Comparison of ENCODE assay signal across 23 cellular contexts in genomic region chr3:49972656-49973055, GRCh38. TPM values are rescaled to one million over a fixed set of nuclear protein-coding genes. Genes with fewer than 3 reads are reported as not detected.
DNase-seq lines count a peak whose midpoint lies in the region; ATAC-seq and TF ChIP-seq lines count a peak whose summit lies in the region.
"Had no signal": no experiment of that assay in that cellular context is flagged by ENCODE, and none has a peak within 500 bp of the region (broad histone marks: within the 10 kb centered on the region; RNA-seq: fewer than 3 reads in every experiment).

No MANE protein-coding gene starts in this region.

- peak; percentile 29 for ATAC-seq in left lung
- no peak for ATAC-seq in stimulated activated effector memory CD8-positive, alpha-beta T cell treated with anti-CD3 and anti-CD28 coated beads, Interleukin-12 subunit alpha, Interleukin-12 subunit beta, amount 100 ng/mL, for 72 hours
- ATAC-seq: HCT116 had no signal

- peaks cover 25% of the 10 kb centered on the region for H3K4me1 ChIP-seq in GM23248 (ENCODE audit: insufficient read depth)
- H3K4me1 ChIP-seq in left lung, result no peaks in the 10 kb centered on the region
- H3K4me1 ChIP-seq in skeletal muscle satellite cell (ENCODE audit: control insufficient read depth, insufficient read depth, low read length), result peaks cover 30% of the 10 kb centered on the region

- H3K9me3 ChIP-seq in GM23248 (ENCODE audit: low read depth) (no peaks in the 10 kb centered on the region), left lung (no peaks in the 10 kb centered on the region), skeletal muscle satellite cell (replicated peaks; ENCODE audit: low read length) (no peaks in the 10 kb centered on the region)
- H3K9me3 ChIP-seq: SK-N-SH had no signal

- H4K20me1 ChIP-seq in GM23248 (ENCODE audit: insufficient read depth), result no peaks in the 10 kb centered on the region

- intact Hi-C loops in left lung (cut with DNase I), result no loop called here

- H3F3A ChIP-seq in GM23248 (ENCODE audit: insufficient read depth), result peaks cover 18% of the 10 kb centered on the region; the same call in 1 of the 2 replicates

- WGBS in GM23248 (ENCODE audit: low coverage in 1 of 2, low lambda C conversion rate in 2 of 2, missing lambda C conversion rate in 2 of 2), 2 experiments, result 97% methylated on average over 10 of the region's 10 CpGs

- H2AFZ ChIP-seq in GM23248, result no peak overlapping the region

- H3K9me2 ChIP-seq in GM23248 (ENCODE audit: insufficient read depth), result no peaks in the 10 kb centered on the region
- H3K9me2 ChIP-seq: SK-N-SH had no signal

- in situ Hi-C loops in GM23248 (cut with MboI), result no loop called here

- H3K27me3 ChIP-seq in GM23248 (replicated peaks; ENCODE audit: insufficient read depth), result no peaks in the 10 kb centered on the region
- H3K27me3 ChIP-seq in left lung, result no peaks in the 10 kb centered on the region
- H3K27me3 ChIP-seq in skeletal muscle satellite cell (ENCODE audit: control insufficient read depth, insufficient read depth, low read length), result no peaks in the 10 kb centered on the region

- H3K4me3 Mint-ChIP-seq in stimulated activated effector memory CD8-positive, alpha-beta T cell treated with anti-CD3 and anti-CD28 coated beads, Interleukin-12 subunit alpha, Interleukin-12 subunit beta, amount 100 ng/mL, for 72 hours, result no peak overlapping the region
- H3K4me3 Mint-ChIP-seq: CD4-positive, alpha-beta T cell; IgD-negative memory B cell had no signal

- TF ChIP-seq CTCF in left lung (IDR thresholded peaks at IDR 0.05), result no peak

- H3K36me3 Mint-ChIP-seq in stimulated activated effector memory CD8-positive, alpha-beta T cell treated with anti-CD3 and anti-CD28 coated beads, Interleukin-12 subunit alpha, Interleukin-12 subunit beta, amount 100 ng/mL, for 72 hours, result peaks cover 82% of the 10 kb centered on the region
- H3K36me3 Mint-ChIP-seq: IgD-negative memory B cell had no signal

- peaks cover 72% of the 10 kb centered on the region for H3K79me2 ChIP-seq in GM23248 (ENCODE audit: insufficient read depth)

- no peaks in the 10 kb centered on the region for H3K9me3 Mint-ChIP-seq in stimulated activated effector memory CD8-positive, alpha-beta T cell treated with anti-CD3 and anti-CD28 coated beads, Interleukin-12 subunit alpha, Interleukin-12 subunit beta, amount 100 ng/mL, for 72 hours
- H3K9me3 Mint-ChIP-seq: CD4-positive, alpha-beta T cell; IgD-negative memory B cell had no signal

- H3K4me1 Mint-ChIP-seq in stimulated activated effector memory CD8-positive, alpha-beta T cell treated with anti-CD3 and anti-CD28 coated beads, Interleukin-12 subunit alpha, Interleukin-12 subunit beta, amount 100 ng/mL, for 72 hours, result peaks cover 8% of the 10 kb centered on the region

- H3K27ac Mint-ChIP-seq in stimulated activated effector memory CD8-positive, alpha-beta T cell treated with anti-CD3 and anti-CD28 coated beads, Interleukin-12 subunit alpha, Interleukin-12 subunit beta, amount 100 ng/mL, for 72 hours, result no peak overlapping the region
- H3K27ac Mint-ChIP-seq: CD4-positive, alpha-beta T cell; IgD-negative memory B cell had no signal

- peaks cover 14% of the 10 kb centered on the region; the same call in 1 of the 2 replicates for H3K36me3 ChIP-seq in GM23248 (ENCODE audit: low read depth)
- H3K36me3 ChIP-seq in left lung, result peaks cover 0 to 58% of the 10 kb centered on the region in 2 donors
- H3K36me3 ChIP-seq in skeletal muscle satellite cell (ENCODE audit: insufficient read depth, low read length), result peaks cover 25% of the 10 kb centered on the region

- H3K4me2 ChIP-seq in GM23248 (ENCODE audit: unreplicated experiment) (no peak overlapping the region), skeletal muscle satellite cell (ENCODE audit: low read length) (peak overlapping the region; percentile 14)
- H3K4me2 ChIP-seq: SK-N-SH had no signal

- H3K4me3 ChIP-seq in GM23248 (no peak overlapping the region), left lung (no peak overlapping the region), skeletal muscle satellite cell (ENCODE audit: low read length) (no peak overlapping the region)

- peak overlapping the region; percentile 53 for H3K27ac ChIP-seq in GM23248
- H3K27ac ChIP-seq in left lung, result no peak overlapping the region

- DNase-seq in GM23248 (no peak), amniotic epithelial cell (ENCODE audit: low read depth) (peak; percentile 22), left lung (no peak), cerebellum (ENCODE audit: low spot score) (no peak), NCI-H128 (lab: John Stamatoyannopoulos, UW; ENCODE audit: unreplicated experiment) (no peak)
- DNase-seq in stimulated activated effector memory CD8-positive, alpha-beta T cell treated with anti-CD3 and anti-CD28 coated beads, Interleukin-12 subunit alpha, Interleukin-12 subunit beta, amount 100 ng/mL, for 72 hours (ENCODE audit: low spot score in 2 of 2), result no peak
- DNase-seq: CD4-positive, alpha-beta T cell; COR-L47; DMS 273 treated with DMSO at 0.1 percent for 48 hours; DND-41; GOT3; NCI-H1105; NCI-H2029 treated with DMSO at 0.1 percent for 48 hours; NCI-H2171; NCI-H345; NCI-H524; NCI-H774; NK-92 treated with Interleukin-12 subunit alpha and Interleukin-12 subunit beta, amount 100 ng/mL, for 24 hours; SIG-M5; SK-N-SH had no signal

- H3K9ac ChIP-seq in GM23248 (no peak overlapping the region; the same call in 1 of the 2 replicates), skeletal muscle satellite cell (ENCODE audit: low read depth, low read length) (peak overlapping the region; percentile 39)
- H3K9ac ChIP-seq: SK-N-SH had no signal

RNA-seq across cellular contexts. Expression of gene RBM6, which starts 32.7 kb away (rescaled TPM):
- 29.8 and 31.8 TPM in 2 replicates for total RNA-seq in GM23248 (2014; rRNA removed; shearing (Covaris generic))
- 42.9 and 53.7 TPM in 2 replicates for polyA plus RNA-seq in GM23248 (2016; fragmentation: Nextera tagmentation; extraction: Ambion mirVana)
- total RNA-seq in left lung, result 10 to 100 TPM; 59.6 to 86.3 TPM
- total RNA-seq in skeletal muscle satellite cell (2012; rRNA removed), result 29.5 and 36.8 TPM in 2 replicates
- total RNA-seq in cerebellum, result 114 TPM

RNA-seq across cellular contexts. Expression of gene MON1A, which starts 43.0 kb away (rescaled TPM):
- 15.0 and 16.7 TPM in 2 replicates for total RNA-seq in GM23248 (2014; rRNA removed; shearing (Covaris generic))
- 12.6 and 13.6 TPM in 2 replicates for polyA plus RNA-seq in GM23248 (2016; fragmentation: Nextera tagmentation; extraction: Ambion mirVana)
- 10 to 100 TPM; 13.9 to 15.6 TPM for total RNA-seq in left lung
- total RNA-seq in skeletal muscle satellite cell (2012; rRNA removed), result 13.7 and 15.5 TPM in 2 replicates
- total RNA-seq in cerebellum, result 9.6 TPM
